8 cellular contexts compared by ENCODE assay signal in genomic region chr10:127908106-127908957, GRCh38.
DNase-seq lines count a peak whose midpoint lies in the region; ATAC-seq and TF ChIP-seq lines count a peak whose summit lies in the region.

No MANE protein-coding gene starts in this region.

- no peak for ATAC-seq in GM21423 (IDR thresholded peaks at IDR 0.05; ENCODE audit: unreplicated experiment)

- POLR2A ChIA-PET in HEK293T (lab: Yijun Ruan, JAX) = no interaction called here

- peak; percentile 31 for DNase-seq in ELF-1 (ENCODE audit: low read depth, low spot score)
- peak; percentile 65 for DNase-seq in SW480 (ENCODE audit: low spot score)
- DNase-seq in foreskin fibroblast = peak; percentile 38 to 75
- no peak for DNase-seq in retinal pigment epithelial cell (ENCODE audit: low read depth)
- no peak for DNase-seq in T1000 (lab: John Stamatoyannopoulos, UW)
- no peak for DNase-seq in NCI-H524 (lab: John Stamatoyannopoulos, UW)
- no peak for DNase-seq in HEK293T (ENCODE audit: extremely low spot score)

- no peak for TF ChIP-seq CTCF in foreskin fibroblast (IDR thresholded peaks at IDR 0.05; ENCODE audit: low read depth, low read length)
- no peak for TF ChIP-seq CTCF in retinal pigment epithelial cell (conservative IDR thresholded peaks at IDR 0.05; ENCODE audit: low read depth, low read length)

- peak overlapping the region in 1 of 2 donors; percentile 36 for H3K4me3 ChIP-seq in foreskin fibroblast (ENCODE audit: low read depth in 1 of 2, low read length in 2 of 2)
- H3K4me3 ChIP-seq in retinal pigment epithelial cell (ENCODE audit: low read length) = peak overlapping the region; percentile 62

- CTCF ChIA-PET in HEK293T (lab: Yijun Ruan, JAX) = interaction anchor here (1.4 kb wide), 1 partner anchor 102 kb away, joined by 4 read pairs; no protein-coding TSS in a partner anchor

TF ChIP-seq in HEK293T, 16 proteins besides CTCF, POLR2A, EP300 and RAD21:
- TF ChIP-seq BHLHE40 (IDR thresholded peaks at IDR 0.05; ENCODE audit: borderline replicate concordance) (no peak), SP1 (IDR thresholded peaks at IDR 0.05) (no peak), LEF1 (IDR thresholded peaks at IDR 0.05; ENCODE audit: borderline replicate concordance) (no peak), PKNOX1 (IDR thresholded peaks at IDR 0.05) (no peak), FOXM1 (IDR thresholded peaks at IDR 0.05; ENCODE audit: borderline replicate concordance) (no peak), FOXK2 (IDR thresholded peaks at IDR 0.05) (no peak), SUZ12 (IDR thresholded peaks at IDR 0.05) (no peak), TARDBP (IDR thresholded peaks at IDR 0.05) (no peak), L3MBTL2 (conservative IDR thresholded peaks at IDR 0.05) (no peak), HDGF (IDR thresholded peaks at IDR 0.05; ENCODE audit: borderline replicate concordance) (no peak), ZNF384 (IDR thresholded peaks at IDR 0.05) (no peak), CTBP1 (IDR thresholded peaks at IDR 0.05; ENCODE audit: borderline replicate concordance) (no peak), ARNT (IDR thresholded peaks at IDR 0.05) (no peak), FOXA1 (IDR thresholded peaks at IDR 0.05) (no peak), NFRKB (IDR thresholded peaks at IDR 0.05) (no peak)

Comparison
In these comparisons a context has a peak if more than half of its experiments do, and no peak if none do; other contexts are left out.
1. DNase-seq: peak in ELF-1 (single experiment), SW480 (single experiment) and foreskin fibroblast (2 of 2); none in retinal pigment epithelial cell (single experiment), T1000 (single experiment), NCI-H524 (0 of 2) and HEK293T (single experiment).